In the genomic region with DNA sequence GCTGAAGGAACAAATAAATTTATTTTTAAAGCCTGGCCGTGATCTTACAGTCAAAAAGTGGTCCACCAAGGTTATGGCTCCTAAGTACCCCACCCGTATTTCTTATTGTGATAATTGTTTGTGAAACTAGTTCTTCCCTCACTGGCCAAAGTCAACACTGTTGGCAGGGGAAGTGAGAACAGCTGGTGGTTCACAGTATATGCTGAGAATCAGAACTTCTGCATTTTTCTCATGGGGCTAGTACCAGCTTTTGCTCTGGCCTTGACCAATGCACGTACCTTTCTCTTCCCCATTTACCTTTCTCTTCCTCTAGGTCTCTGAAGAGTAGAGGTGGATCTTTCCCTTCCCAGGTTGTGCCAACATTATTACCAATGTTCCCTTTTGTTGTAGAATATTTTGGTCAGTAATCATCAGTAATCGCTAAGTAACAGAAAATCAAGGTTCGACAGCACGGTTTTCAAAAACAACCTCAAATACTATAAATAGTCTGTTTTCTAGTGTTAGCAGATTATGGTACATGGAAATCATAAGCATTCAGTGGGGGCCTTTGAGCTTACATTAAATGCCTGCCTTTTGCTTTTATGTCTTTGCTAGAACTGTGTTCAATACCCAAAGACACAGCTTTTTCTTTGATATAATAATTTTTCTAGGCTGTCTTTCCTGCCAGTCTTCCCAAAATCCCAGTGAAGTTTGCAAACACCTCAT, we compare ENCODE assay signal across 8 cellular contexts.
DNase-seq lines count a peak whose midpoint lies in the region; ATAC-seq lines count a peak whose summit lies in the region.

No MANE protein-coding gene starts in this region.

- no peaks in the 10 kb centered on the region for H3K27me3 Mint-ChIP-seq in activated naive CD4-positive, alpha-beta T cell treated with anti-CD3 and anti-CD28 coated beads, Interleukin-2, amount 10 ng/mL, durations not matched to agents 7 days and 5 days

- H3K4me3 Mint-ChIP-seq in activated naive CD4-positive, alpha-beta T cell treated with anti-CD3 and anti-CD28 coated beads, Interleukin-2, amount 10 ng/mL, durations not matched to agents 7 days and 5 days = no peak overlapping the region

- CTCF ChIA-PET in activated naive CD4-positive, alpha-beta T cell treated with anti-CD3 and anti-CD28 coated beads, Interleukin-2, amount 10 ng/mL, durations not matched to agents 7 days and 5 days (lab: Charles Lee) = interaction anchor here (0.7 kb wide), 1 partner anchor 151 kb away, joined by 3 read pairs; no protein-coding TSS in a partner anchor

- peaks cover 28% of the 10 kb centered on the region for H3K36me3 Mint-ChIP-seq in activated naive CD4-positive, alpha-beta T cell treated with anti-CD3 and anti-CD28 coated beads, Interleukin-2, amount 10 ng/mL, durations not matched to agents 7 days and 5 days

- peak; percentile 70 for DNase-seq in SKM-1 (lab: John Stamatoyannopoulos, UW; ENCODE audit: unreplicated experiment)
- DNase-seq in pons (ENCODE audit: low spot score) = peak; percentile 76
- no peak for DNase-seq in NCI-H1694 treated with DMSO at 0.1 percent for 48 hours (lab: John Stamatoyannopoulos, UW)
- no peak for DNase-seq in stimulated activated naive CD4-positive, alpha-beta T cell treated with Interleukin-2 at 50 U/mL for 16 hours (lab: John Stamatoyannopoulos, UW)
- DNase-seq in activated naive CD4-positive, alpha-beta T cell treated with anti-CD3 and anti-CD28 coated beads, Interleukin-2, amount 10 ng/mL, durations not matched to agents 7 days and 5 days = no peak
- DNase-seq in cerebellar nuclear complex (lab: John Stamatoyannopoulos, UW) = no peak

- peaks cover 21% of the 10 kb centered on the region for H3K9me3 Mint-ChIP-seq in activated naive CD4-positive, alpha-beta T cell treated with anti-CD3 and anti-CD28 coated beads, Interleukin-2, amount 10 ng/mL, durations not matched to agents 7 days and 5 days

- H3K4me1 Mint-ChIP-seq in activated naive CD4-positive, alpha-beta T cell treated with anti-CD3 and anti-CD28 coated beads, Interleukin-2, amount 10 ng/mL, durations not matched to agents 7 days and 5 days = peaks cover 16% of the 10 kb centered on the region

- no peak overlapping the region for H3K27ac Mint-ChIP-seq in activated naive CD4-positive, alpha-beta T cell treated with anti-CD3 and anti-CD28 coated beads, Interleukin-2, amount 10 ng/mL, durations not matched to agents 7 days and 5 days

- peak; percentile 98 for ATAC-seq in GM19351 (IDR thresholded peaks at IDR 0.05; ENCODE audit: unreplicated experiment)
- peak; percentile 98 for ATAC-seq in HG03060 (IDR thresholded peaks at IDR 0.05; ENCODE audit: low read depth, unreplicated experiment)

Comparison
In these comparisons a context has a peak if more than half of its experiments do, and no peak if none do; other contexts are left out.
1. DNase-seq: peak in SKM-1 (single experiment) and pons (single experiment); none in NCI-H1694 treated with DMSO at 0.1 percent for 48 hours (single experiment), stimulated activated naive CD4-positive, alpha-beta T cell treated with Interleukin-2 at 50 U/mL for 16 hours (single experiment), activated naive CD4-positive, alpha-beta T cell treated with anti-CD3 and anti-CD28 coated beads, Interleukin-2, amount 10 ng/mL, durations not matched to agents 7 days and 5 days (single experiment) and cerebellar nuclear complex (0 of 2).